10 cellular contexts compared by ENCODE assay signal in the genomic region with DNA sequence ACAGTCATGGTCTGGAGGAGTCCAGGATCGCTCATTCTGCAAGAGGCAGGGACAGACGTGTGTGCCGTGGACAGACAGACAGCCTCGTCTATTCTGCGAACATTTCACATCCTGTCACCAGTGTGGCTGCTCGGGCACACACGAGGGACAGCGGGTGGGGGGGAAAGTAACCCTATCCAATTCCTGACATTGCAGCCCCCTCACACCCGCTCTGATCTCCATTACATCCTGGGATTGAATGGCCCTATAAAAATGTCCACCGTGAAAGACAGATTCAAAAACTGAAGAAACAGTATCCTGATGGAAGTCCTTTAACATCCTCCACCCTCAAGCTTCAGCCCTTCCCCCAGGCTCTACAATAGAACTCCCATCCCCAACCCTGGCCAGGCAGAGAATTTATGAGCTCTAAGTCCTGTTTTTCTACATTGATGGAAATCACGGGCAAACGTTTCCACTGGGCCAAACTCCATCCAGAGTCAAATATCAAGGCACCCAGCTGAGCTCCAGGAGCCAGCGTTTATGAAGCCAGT. TPM values are rescaled to one million over a fixed set of nuclear protein-coding genes. Genes with fewer than 3 reads are reported as not detected.
DNase-seq lines count a peak whose midpoint lies in the region; ATAC-seq, FAIRE-seq and TF ChIP-seq lines count a peak whose summit lies in the region.
"Had no signal": no experiment of that assay in that cellular context is flagged by ENCODE, and none has a peak within 500 bp of the region (broad histone marks: within the 10 kb centered on the region; RNA-seq: fewer than 3 reads in every experiment).

No MANE protein-coding gene starts in this region.

- H3K36me3 ChIP-seq in brain microvascular endothelial cell (replicated peaks) (no peaks in the 10 kb centered on the region), lower lobe of right lung (no peaks in the 10 kb centered on the region)

- H3K27me3 Mint-ChIP-seq in activated naive CD8-positive, alpha-beta T cell treated with anti-CD3 and anti-CD28 coated beads, Interleukin-2, amount 50 U/mL, for 24 hours: peaks cover 4% of the 10 kb centered on the region
- H3K27me3 Mint-ChIP-seq: activated CD8-positive, alpha-beta T cell treated with anti-CD3 and anti-CD28 coated beads for 36 hours had no signal

- DNase-seq in AG04450 (ENCODE audit: low read depth, low spot score) (no peak), HTR-8/SVneo (ENCODE audit: insufficient read length, low spot score) (peak; percentile 63), brain microvascular endothelial cell (peak; percentile 95), lower lobe of right lung (no peak), NCI-H526 (lab: John Stamatoyannopoulos, UW) (no peak), GM19239 (ENCODE audit: insufficient read length, low spot score) (no peak)
- no peak for DNase-seq in stimulated activated CD4-positive, alpha-beta T cell treated with anti-CD3 and anti-CD28 coated beads, Interleukin-1b, Interleukin-23, amount 100 ng/mL, for 48 hours
- no peak for DNase-seq in activated naive CD8-positive, alpha-beta T cell treated with anti-CD3 and anti-CD28 coated beads, Interleukin-2, amount 50 U/mL, for 24 hours
- DNase-seq: activated CD8-positive, alpha-beta T cell treated with anti-CD3 and anti-CD28 coated beads for 36 hours had no signal

- peak overlapping the region; percentile 87 for H3K27ac ChIP-seq in AG04450 (ENCODE audit: low read depth, low read length)
- peak overlapping the region; percentile 67 for H3K27ac ChIP-seq in brain microvascular endothelial cell
- no peak overlapping the region for H3K27ac ChIP-seq in lower lobe of right lung

- FAIRE-seq in HTR-8/SVneo (lab: Jason Lieb, UNC) (peak; percentile 81), GM19239 (lab: Jason Lieb, UNC) (no peak)

- POLR2A ChIA-PET in AG04450 (lab: Yijun Ruan, JAX): interaction anchor here (0.9 to 1.8 kb wide), 2 partner anchors 13 to 22 kb away, joined by 3 to 6 read pairs; no protein-coding TSS in a partner anchor

- H3K4me1 ChIP-seq in lower lobe of right lung: no peaks in the 10 kb centered on the region

- H3K9me3 Mint-ChIP-seq in activated naive CD8-positive, alpha-beta T cell treated with anti-CD3 and anti-CD28 coated beads, Interleukin-2, amount 50 U/mL, for 24 hours: no peaks in the 10 kb centered on the region
- H3K9me3 Mint-ChIP-seq: activated CD8-positive, alpha-beta T cell treated with anti-CD3 and anti-CD28 coated beads for 36 hours had no signal

- no peaks in the 10 kb centered on the region for H3K9me3 ChIP-seq in AG04450 (ENCODE audit: control insufficient read depth, insufficient read depth, low read length)
- no peaks in the 10 kb centered on the region for H3K9me3 ChIP-seq in lower lobe of right lung

- no peaks in the 10 kb centered on the region for H3K27me3 ChIP-seq in AG04450 (ENCODE audit: control insufficient read depth, insufficient read depth, low read length)
- no peaks in the 10 kb centered on the region for H3K27me3 ChIP-seq in brain microvascular endothelial cell (replicated peaks)
- no peaks in the 10 kb centered on the region for H3K27me3 ChIP-seq in lower lobe of right lung (ENCODE audit: low read depth)

- H3K4me3 ChIP-seq in AG04450 (ENCODE audit: low read depth, low read length) (peak overlapping the region; percentile 23), brain microvascular endothelial cell (ENCODE audit: low read depth, low read length) (peak overlapping the region; percentile 10), lower lobe of right lung (no peak overlapping the region)

- H3K4me1 Mint-ChIP-seq in activated naive CD8-positive, alpha-beta T cell treated with anti-CD3 and anti-CD28 coated beads, Interleukin-2, amount 50 U/mL, for 24 hours: peaks cover 2% of the 10 kb centered on the region

- CTCF ChIA-PET in AG04450 (lab: Charles Lee): interaction anchor here (1.0 kb wide), 2 partner anchors 32 to 226 kb away, joined by 3 to 7 read pairs; no protein-coding TSS in a partner anchor

- intact Hi-C loops in lower lobe of right lung (cut with DNase I): no loop called here

- no peak for TF ChIP-seq CTCF in AG04450 (IDR thresholded peaks at IDR 0.05; ENCODE audit: low read depth, low read length)
- TF ChIP-seq CTCF in brain microvascular endothelial cell (IDR thresholded peaks at IDR 0.05; ENCODE audit: low read depth, low read length, missing control alignments): no peak
- TF ChIP-seq CTCF in lower lobe of right lung (IDR thresholded peaks at IDR 0.05): no peak

- peak; percentile 53 to 59 for ATAC-seq in lower lobe of right lung
- no peak for ATAC-seq in activated naive CD8-positive, alpha-beta T cell treated with anti-CD3 and anti-CD28 coated beads, Interleukin-2, amount 50 U/mL, for 24 hours
- ATAC-seq: activated CD8-positive, alpha-beta T cell treated with anti-CD3 and anti-CD28 coated beads for 36 hours had no signal

- H3K4me3 Mint-ChIP-seq in activated naive CD8-positive, alpha-beta T cell treated with anti-CD3 and anti-CD28 coated beads, Interleukin-2, amount 50 U/mL, for 24 hours: no peak overlapping the region
- H3K4me3 Mint-ChIP-seq: activated CD8-positive, alpha-beta T cell treated with anti-CD3 and anti-CD28 coated beads for 36 hours; CD14-positive monocyte had no signal

- no peak overlapping the region for H3K27ac Mint-ChIP-seq in activated naive CD8-positive, alpha-beta T cell treated with anti-CD3 and anti-CD28 coated beads, Interleukin-2, amount 50 U/mL, for 24 hours
- H3K27ac Mint-ChIP-seq: activated CD8-positive, alpha-beta T cell treated with anti-CD3 and anti-CD28 coated beads for 36 hours; CD14-positive monocyte had no signal

- H3K36me3 Mint-ChIP-seq in activated naive CD8-positive, alpha-beta T cell treated with anti-CD3 and anti-CD28 coated beads, Interleukin-2, amount 50 U/mL, for 24 hours (ENCODE audit: low read depth): no peaks in the 10 kb centered on the region
- H3K36me3 Mint-ChIP-seq: CD14-positive monocyte had no signal

- in situ Hi-C loops in brain microvascular endothelial cell (cut with HindIII; ENCODE audit: low pct_ligation_motif_present, low sequenced_read_pairs): no loop called here

RNA-seq across cellular contexts. Expression of a gene that starts 39.4 kb away (rescaled TPM):
- 6.6 and 11.9 TPM in 2 replicates for polyA plus RNA-seq in AG04450 (2011; rRNA removed)
- 3.6 and 4.2 TPM in 2 replicates for polyA minus RNA-seq in AG04450 (2011; rRNA and poly(A)+ RNA removed)
- total RNA-seq in lower lobe of right lung: 0.53 TPM
- polyA plus RNA-seq: CD14-positive monocyte had no signal

Comparison
In these comparisons a context has a peak if more than half of its experiments do, and no peak if none do; other contexts are left out.
1. DNase-seq: peak in HTR-8/SVneo (single experiment) and brain microvascular endothelial cell (single experiment); none in AG04450 (single experiment), lower lobe of right lung (single experiment), stimulated activated CD4-positive, alpha-beta T cell treated with anti-CD3 and anti-CD28 coated beads, Interleukin-1b, Interleukin-23, amount 100 ng/mL, for 48 hours (single experiment), activated naive CD8-positive, alpha-beta T cell treated with anti-CD3 and anti-CD28 coated beads, Interleukin-2, amount 50 U/mL, for 24 hours (single experiment), NCI-H526 (0 of 2) and GM19239 (single experiment).